In the genomic region with DNA sequence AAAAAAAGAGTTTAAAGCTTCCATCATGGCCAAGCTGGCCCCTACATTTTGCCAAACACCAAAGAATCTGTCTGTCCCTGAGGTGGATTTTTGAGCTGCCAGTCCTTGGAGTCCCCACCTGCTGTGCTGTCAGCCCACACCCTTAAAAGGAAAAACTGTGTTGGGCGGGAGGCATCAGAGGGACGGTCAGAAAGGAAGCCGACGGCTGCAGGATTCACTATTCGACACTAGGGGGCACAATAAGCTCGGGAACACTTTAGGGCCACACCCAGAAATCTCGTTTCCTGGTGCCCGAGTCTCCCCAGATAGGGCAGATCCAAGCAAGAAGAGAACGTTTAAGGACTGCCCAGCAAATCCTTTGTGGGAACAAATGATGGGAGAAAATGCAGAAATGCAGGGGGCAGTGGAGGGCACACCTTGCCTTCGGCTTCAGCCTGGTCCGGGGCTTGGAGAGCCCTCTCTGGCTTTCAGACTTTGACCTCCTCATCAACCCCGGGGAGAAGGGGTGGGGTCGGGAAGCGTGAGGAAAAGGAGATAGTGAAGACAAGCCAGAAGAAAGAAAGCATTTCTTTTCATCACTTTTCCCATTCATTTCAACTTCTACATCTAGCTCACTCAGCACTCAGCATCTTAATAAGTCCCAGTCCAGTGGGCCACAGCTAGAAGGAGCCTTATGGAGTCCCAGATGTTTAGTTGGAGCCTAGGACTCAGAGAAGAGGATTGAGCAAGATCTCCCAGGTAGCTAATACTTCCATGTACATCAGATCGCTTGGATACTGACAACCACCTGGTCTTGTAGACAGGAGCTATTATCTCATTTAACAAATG, we compare ENCODE assay signal across 1 cellular context.
TF ChIP-seq lines count a peak whose summit lies in the region.

No MANE protein-coding gene starts in this region.

TF ChIP-seq in HepG2, 621 proteins besides CTCF, POLR2A, EP300 and RAD21 (continued from another document and continues in another):
- TF ChIP-seq, protein P1, sequence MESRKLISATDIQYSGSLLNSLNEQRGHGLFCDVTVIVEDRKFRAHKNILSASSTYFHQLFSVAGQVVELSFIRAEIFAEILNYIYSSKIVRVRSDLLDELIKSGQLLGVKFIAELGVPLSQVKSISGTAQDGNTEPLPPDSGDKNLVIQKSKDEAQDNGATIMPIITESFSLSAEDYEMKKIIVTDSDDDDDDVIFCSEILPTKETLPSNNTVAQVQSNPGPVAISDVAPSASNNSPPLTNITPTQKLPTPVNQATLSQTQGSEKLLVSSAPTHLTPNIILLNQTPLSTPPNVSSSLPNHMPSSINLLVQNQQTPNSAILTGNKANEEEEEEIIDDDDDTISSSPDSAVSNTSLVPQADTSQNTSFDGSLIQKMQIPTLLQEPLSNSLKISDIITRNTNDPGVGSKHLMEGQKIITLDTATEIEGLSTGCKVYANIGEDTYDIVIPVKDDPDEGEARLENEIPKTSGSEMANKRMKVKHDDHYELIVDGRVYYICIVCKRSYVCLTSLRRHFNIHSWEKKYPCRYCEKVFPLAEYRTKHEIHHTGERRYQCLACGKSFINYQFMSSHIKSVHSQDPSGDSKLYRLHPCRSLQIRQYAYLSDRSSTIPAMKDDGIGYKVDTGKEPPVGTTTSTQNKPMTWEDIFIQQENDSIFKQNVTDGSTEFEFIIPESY (CRISPR knock-in tag; IDR thresholded peaks at IDR 0.05) = no peak
- peak; percentile 74; the same call in 1 of the 2 replicates for TF ChIP-seq KDM2A (CRISPR knock-in tag; IDR thresholded peaks at IDR 0.05; ENCODE audit: borderline replicate concordance, low read depth)
- 0 out of 2 replicates have a peak, but pooled peaks have one; percentile 20 for TF ChIP-seq GATAD2A (CRISPR knock-in tag; IDR thresholded peaks at IDR 0.05)
- TF ChIP-seq ZFX (CRISPR knock-in tag; IDR thresholded peaks at IDR 0.05; ENCODE audit: low read depth) = no peak; the same call in 1 of the 2 replicates
- TF ChIP-seq RELA (CRISPR knock-in tag; IDR thresholded peaks at IDR 0.05) = no peak
- TF ChIP-seq, protein P2, sequence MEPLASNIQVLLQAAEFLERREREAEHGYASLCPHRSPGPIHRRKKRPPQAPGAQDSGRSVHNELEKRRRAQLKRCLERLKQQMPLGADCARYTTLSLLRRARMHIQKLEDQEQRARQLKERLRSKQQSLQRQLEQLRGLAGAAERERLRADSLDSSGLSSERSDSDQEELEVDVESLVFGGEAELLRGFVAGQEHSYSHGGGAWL (CRISPR knock-in tag; IDR thresholded peaks at IDR 0.05) = no peak
- TF ChIP-seq, protein P3, sequence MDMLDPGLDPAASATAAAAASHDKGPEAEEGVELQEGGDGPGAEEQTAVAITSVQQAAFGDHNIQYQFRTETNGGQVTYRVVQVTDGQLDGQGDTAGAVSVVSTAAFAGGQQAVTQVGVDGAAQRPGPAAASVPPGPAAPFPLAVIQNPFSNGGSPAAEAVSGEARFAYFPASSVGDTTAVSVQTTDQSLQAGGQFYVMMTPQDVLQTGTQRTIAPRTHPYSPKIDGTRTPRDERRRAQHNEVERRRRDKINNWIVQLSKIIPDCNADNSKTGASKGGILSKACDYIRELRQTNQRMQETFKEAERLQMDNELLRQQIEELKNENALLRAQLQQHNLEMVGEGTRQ (IDR thresholded peaks at IDR 0.05; ENCODE audit: low read depth, low read length) = no peak
- TF ChIP-seq, protein P3 (CRISPR knock-in tag; IDR thresholded peaks at IDR 0.05; ENCODE audit: borderline replicate concordance) = peak; percentile 75; the same call in 1 of the 2 replicates
- TF ChIP-seq SOX5 (CRISPR knock-in tag; IDR thresholded peaks at IDR 0.05; ENCODE audit: borderline replicate concordance) = peak; percentile 35; the same call in 1 of the 2 replicates
- TF ChIP-seq POLR2AphosphoS2 (IDR thresholded peaks at IDR 0.05; ENCODE audit: low read depth, low read length) = no peak
- no peak for TF ChIP-seq SMARCC2 (IDR thresholded peaks at IDR 0.05)
- TF ChIP-seq GFI1 (CRISPR knock-in tag; IDR thresholded peaks at IDR 0.05; ENCODE audit: borderline replicate concordance) = 0 out of 2 replicates have a peak, but pooled peaks have one; percentile 31
- TF ChIP-seq TCF7L2 (IDR thresholded peaks at IDR 0.05; ENCODE audit: low read depth, low read length) = no peak
- no peak for TF ChIP-seq ZNF781 (CRISPR knock-in tag; IDR thresholded peaks at IDR 0.05; ENCODE audit: borderline replicate concordance, not compliant biosample characterization)
- TF ChIP-seq, protein P4, sequence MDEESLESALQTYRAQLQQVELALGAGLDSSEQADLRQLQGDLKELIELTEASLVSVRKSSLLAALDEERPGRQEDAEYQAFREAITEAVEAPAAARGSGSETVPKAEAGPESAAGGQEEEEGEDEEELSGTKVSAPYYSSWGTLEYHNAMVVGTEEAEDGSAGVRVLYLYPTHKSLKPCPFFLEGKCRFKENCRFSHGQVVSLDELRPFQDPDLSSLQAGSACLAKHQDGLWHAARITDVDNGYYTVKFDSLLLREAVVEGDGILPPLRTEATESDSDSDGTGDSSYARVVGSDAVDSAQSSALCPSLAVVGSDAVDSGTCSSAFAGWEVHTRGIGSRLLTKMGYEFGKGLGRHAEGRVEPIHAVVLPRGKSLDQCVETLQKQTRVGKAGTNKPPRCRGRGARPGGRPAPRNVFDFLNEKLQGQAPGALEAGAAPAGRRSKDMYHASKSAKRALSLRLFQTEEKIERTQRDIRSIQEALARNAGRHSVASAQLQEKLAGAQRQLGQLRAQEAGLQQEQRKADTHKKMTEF (CRISPR knock-in tag; IDR thresholded peaks at IDR 0.05) = no peak
- TF ChIP-seq, protein P5, sequence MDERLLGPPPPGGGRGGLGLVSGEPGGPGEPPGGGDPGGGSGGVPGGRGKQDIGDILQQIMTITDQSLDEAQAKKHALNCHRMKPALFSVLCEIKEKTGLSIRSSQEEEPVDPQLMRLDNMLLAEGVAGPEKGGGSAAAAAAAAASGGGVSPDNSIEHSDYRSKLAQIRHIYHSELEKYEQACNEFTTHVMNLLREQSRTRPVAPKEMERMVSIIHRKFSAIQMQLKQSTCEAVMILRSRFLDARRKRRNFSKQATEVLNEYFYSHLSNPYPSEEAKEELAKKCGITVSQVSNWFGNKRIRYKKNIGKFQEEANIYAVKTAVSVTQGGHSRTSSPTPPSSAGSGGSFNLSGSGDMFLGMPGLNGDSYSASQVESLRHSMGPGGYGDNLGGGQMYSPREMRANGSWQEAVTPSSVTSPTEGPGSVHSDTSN (CRISPR knock-in tag; IDR thresholded peaks at IDR 0.05) = no peak
- no peak for TF ChIP-seq KDM5B (CRISPR knock-in tag; IDR thresholded peaks at IDR 0.05; ENCODE audit: borderline replicate concordance)
- peak; percentile 26; the same call in 1 of the 2 replicates for TF ChIP-seq GABPB1 (CRISPR knock-in tag; IDR thresholded peaks at IDR 0.05)
- peak; percentile 52; the same call in 1 of the 2 replicates for TF ChIP-seq HDAC1 (CRISPR knock-in tag; IDR thresholded peaks at IDR 0.05)
- TF ChIP-seq ZNF251 (CRISPR knock-in tag; IDR thresholded peaks at IDR 0.05) = no peak
- no peak for TF ChIP-seq TP53 (CRISPR knock-in tag; conservative IDR thresholded peaks at IDR 0.05)
- no peak for TF ChIP-seq TCF12 (IDR thresholded peaks at IDR 0.05)
- TF ChIP-seq TCF12 (CRISPR knock-in tag; IDR thresholded peaks at IDR 0.05) = no peak
- TF ChIP-seq ZNF629 (CRISPR knock-in tag; conservative IDR thresholded peaks at IDR 0.05) = no peak
- TF ChIP-seq, protein P6, sequence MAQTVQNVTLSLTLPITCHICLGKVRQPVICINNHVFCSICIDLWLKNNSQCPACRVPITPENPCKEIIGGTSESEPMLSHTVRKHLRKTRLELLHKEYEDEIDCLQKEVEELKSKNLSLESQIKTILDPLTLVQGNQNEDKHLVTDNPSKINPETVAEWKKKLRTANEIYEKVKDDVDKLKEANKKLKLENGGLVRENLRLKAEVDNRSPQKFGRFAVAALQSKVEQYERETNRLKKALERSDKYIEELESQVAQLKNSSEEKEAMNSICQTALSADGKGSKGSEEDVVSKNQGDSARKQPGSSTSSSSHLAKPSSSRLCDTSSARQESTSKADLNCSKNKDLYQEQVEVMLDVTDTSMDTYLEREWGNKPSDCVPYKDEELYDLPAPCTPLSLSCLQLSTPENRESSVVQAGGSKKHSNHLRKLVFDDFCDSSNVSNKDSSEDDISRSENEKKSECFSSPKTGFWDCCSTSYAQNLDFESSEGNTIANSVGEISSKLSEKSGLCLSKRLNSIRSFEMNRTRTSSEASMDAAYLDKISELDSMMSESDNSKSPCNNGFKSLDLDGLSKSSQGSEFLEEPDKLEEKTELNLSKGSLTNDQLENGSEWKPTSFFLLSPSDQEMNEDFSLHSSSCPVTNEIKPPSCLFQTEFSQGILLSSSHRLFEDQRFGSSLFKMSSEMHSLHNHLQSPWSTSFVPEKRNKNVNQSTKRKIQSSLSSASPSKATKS (CRISPR knock-in tag; IDR thresholded peaks at IDR 0.05) = no peak
- TF ChIP-seq, protein P7, sequence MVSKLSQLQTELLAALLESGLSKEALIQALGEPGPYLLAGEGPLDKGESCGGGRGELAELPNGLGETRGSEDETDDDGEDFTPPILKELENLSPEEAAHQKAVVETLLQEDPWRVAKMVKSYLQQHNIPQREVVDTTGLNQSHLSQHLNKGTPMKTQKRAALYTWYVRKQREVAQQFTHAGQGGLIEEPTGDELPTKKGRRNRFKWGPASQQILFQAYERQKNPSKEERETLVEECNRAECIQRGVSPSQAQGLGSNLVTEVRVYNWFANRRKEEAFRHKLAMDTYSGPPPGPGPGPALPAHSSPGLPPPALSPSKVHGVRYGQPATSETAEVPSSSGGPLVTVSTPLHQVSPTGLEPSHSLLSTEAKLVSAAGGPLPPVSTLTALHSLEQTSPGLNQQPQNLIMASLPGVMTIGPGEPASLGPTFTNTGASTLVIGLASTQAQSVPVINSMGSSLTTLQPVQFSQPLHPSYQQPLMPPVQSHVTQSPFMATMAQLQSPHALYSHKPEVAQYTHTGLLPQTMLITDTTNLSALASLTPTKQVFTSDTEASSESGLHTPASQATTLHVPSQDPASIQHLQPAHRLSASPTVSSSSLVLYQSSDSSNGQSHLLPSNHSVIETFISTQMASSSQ (IDR thresholded peaks at IDR 0.05; ENCODE audit: low read depth) = no peak
- TF ChIP-seq, protein P7 (CRISPR knock-in tag; IDR thresholded peaks at IDR 0.05; ENCODE audit: borderline replicate concordance) = no peak
- TF ChIP-seq, protein P8, sequence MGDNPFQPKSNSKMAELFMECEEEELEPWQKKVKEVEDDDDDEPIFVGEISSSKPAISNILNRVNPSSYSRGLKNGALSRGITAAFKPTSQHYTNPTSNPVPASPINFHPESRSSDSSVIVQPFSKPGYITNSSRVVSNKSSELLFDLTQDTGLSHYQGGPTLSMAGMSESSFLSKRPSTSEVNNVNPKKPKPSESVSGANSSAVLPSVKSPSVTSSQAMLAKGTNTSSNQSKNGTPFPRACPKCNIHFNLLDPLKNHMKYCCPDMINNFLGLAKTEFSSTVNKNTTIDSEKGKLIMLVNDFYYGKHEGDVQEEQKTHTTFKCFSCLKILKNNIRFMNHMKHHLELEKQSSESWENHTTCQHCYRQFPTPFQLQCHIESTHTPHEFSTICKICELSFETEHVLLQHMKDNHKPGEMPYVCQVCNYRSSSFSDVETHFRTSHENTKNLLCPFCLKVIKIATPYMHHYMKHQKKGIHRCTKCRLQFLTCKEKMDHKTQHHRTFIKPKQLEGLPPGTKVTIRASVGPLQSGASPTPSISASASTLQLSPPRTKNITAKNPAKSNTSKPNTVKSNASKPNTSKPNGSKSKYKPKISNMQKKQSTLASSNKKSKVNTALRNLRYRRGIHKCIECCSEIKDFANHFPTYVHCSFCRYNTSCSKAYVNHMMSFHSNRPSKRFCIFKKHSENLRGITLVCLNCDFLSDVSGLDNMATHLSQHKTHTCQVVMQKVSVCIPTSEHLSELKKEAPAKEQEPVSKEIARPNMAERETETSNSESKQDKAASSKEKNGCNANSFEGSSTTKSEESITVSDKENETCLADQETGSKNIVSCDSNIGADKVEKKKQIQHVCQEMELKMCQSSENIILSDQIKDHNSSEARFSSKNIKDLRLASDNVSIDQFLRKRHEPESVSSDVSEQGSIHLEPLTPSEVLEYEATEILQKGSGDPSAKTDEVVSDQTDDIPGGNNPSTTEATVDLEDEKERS (CRISPR knock-in tag; IDR thresholded peaks at IDR 0.05) = no peak
- no peak for TF ChIP-seq IKZF4 (CRISPR knock-in tag; IDR thresholded peaks at IDR 0.05; ENCODE audit: borderline replicate concordance, low read depth, not compliant biosample characterization)
- TF ChIP-seq KLF11 (CRISPR knock-in tag; IDR thresholded peaks at IDR 0.05) = peak; percentile 23; the same call in 1 of the 2 replicates
- no peak for TF ChIP-seq ZNF605 (CRISPR knock-in tag; IDR thresholded peaks at IDR 0.05)
- no peak for TF ChIP-seq THYN1 (CRISPR knock-in tag; IDR thresholded peaks at IDR 0.05; ENCODE audit: borderline replicate concordance, low read depth)
- 0 out of 2 replicates have a peak, but pooled peaks have one; percentile 35 for TF ChIP-seq ZMYM4 (CRISPR knock-in tag; IDR thresholded peaks at IDR 0.05)
